ENCODE assay signal across 14 cellular contexts in the genomic region with DNA sequence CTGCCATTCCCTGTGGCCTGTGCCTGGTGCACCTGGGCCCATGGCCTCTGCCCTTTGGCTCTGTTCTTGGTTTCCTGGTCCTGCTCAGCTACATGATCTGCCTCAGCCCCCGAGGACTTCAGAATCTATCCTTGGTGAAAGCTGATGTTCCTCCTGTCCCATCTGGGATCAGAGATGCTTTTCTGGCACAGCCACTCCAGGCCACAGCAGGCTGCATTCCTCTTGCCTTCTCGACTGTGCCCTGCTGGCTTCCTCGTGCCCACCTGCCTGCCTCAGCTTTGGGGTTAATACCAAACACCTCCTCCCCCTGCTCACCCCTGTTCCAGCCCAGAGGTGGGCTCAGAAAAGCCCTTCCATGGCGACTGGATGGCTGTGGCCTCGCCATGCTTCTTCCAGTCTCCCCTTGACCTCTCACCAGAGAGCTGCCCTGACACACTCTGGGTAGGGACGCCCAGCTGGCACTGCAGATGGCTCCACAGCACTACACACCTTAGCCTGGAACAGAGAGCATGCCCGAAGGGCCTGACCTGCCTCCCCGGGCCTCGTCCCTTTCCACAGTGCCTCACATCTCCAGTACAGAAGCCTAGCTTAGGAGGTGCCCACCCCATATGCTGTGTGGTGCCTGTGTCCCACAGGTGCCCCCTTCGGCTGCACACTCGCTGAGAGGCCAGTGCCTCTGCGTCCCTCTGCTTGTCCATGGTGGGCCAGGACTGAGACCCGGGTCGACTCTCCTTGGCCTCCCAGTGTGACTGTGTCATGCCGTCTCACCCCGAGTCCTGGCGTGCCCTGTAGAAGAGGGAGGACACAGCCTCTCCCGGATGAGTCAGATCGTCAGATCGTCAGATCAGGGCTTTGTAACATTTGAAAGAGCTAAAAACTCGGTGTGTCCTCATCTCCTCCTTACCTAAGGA.
A peak's percentile ranks its signal among the peaks of the same experiment; 100 is the strongest.
DNase-seq lines count a peak whose midpoint lies in the region; ATAC-seq, FAIRE-seq and TF ChIP-seq lines count a peak whose summit lies in the region.
"Had no signal": no experiment of that assay in that cellular context is flagged by ENCODE, and none has a peak within 500 bp of the region (broad histone marks: within the 10 kb centered on the region; RNA-seq: fewer than 3 reads in every experiment).

No MANE protein-coding gene starts in this region.

- DNase-seq in activated T-cell treated with anti-CD3 and anti-CD28 coated beads, Interleukin-2, amount 50 U/mL, for 72 hours = no peak
- DNase-seq in activated T-cell treated with anti-CD3 and anti-CD28 coated beads for 4 hours (no peak), WTC11 (ENCODE audit: low spot score) (no peak), epithelial cell of esophagus (ENCODE audit: low read depth) (peak; percentile 46), psoas muscle (no peak), SIG-M5 treated with dmso at 0.1 percent for 504 hours (lab: John Stamatoyannopoulos, UW; ENCODE audit: unreplicated experiment) (no peak), HAP-1 (ENCODE audit: low spot score in 2 of 2) (no peak), urothelium cell line (ENCODE audit: low spot score) (no peak)
- DNase-seq: activated B cell treated with CpG ODN at 0.5 μM for 24 hours; activated T-cell treated with anti-CD3 and anti-CD28 coated beads, Interleukin-2, amount 50 U/mL, for 48 hours; left ventricle myocardium superior; NCI-H1092 treated with DMSO at 0.1 percent for 48 hours had no signal

- POLR2A ChIA-PET in WTC11 (lab: Charles Lee) = interaction anchor here (1.3 kb wide), 1 partner anchor 9 kb away, joined by 3 read pairs; no protein-coding TSS in a partner anchor

- H3K36me3 ChIP-seq in psoas muscle (ENCODE audit: insufficient read depth in 1 of 2, low read depth in 1 of 2) (peaks cover 0 to 47% of the 10 kb centered on the region in 2 donors), HAP-1 (replicated peaks) (no peaks in the 10 kb centered on the region; the same call in none of the 2 replicates)

- no peaks in the 10 kb centered on the region for H3K27me3 Mint-ChIP-seq in activated T-cell treated with anti-CD3 and anti-CD28 coated beads, Interleukin-2, amount 50 U/mL, for 72 hours (ENCODE audit: low read depth)
- no peaks in the 10 kb centered on the region for H3K27me3 Mint-ChIP-seq in WTC11 (ENCODE audit: low read depth)
- H3K27me3 Mint-ChIP-seq: activated B cell treated with CpG ODN at 0.5 μM for 24 hours had no signal

- H3K27me3 ChIP-seq in psoas muscle (ENCODE audit: insufficient read depth in 3 of 3, low read length in 2 of 3) (no peaks in the 10 kb centered on the region), HAP-1 (ENCODE audit: low read depth) (no peaks in the 10 kb centered on the region)
- H3K27me3 ChIP-seq: tibial nerve had no signal

- in situ Hi-C loops in HAP-1 (cut with MboI; ENCODE audit: low sequenced_read_pairs) = no loop called here

- H3K27ac Mint-ChIP-seq in activated T-cell treated with anti-CD3 and anti-CD28 coated beads, Interleukin-2, amount 50 U/mL, for 72 hours = peak overlapping the region; percentile 84
- peak overlapping the region; percentile 11 for H3K27ac Mint-ChIP-seq in WTC11

- TF ChIP-seq CTCF in WTC11 (IDR thresholded peaks at IDR 0.05) = no peak
- no peak for TF ChIP-seq CTCF in epithelial cell of esophagus (IDR thresholded peaks at IDR 0.05; ENCODE audit: insufficient read depth, low read depth, low read length, missing control alignments)
- no peak for TF ChIP-seq CTCF in psoas muscle (IDR thresholded peaks at IDR 0.05)

- no peaks in the 10 kb centered on the region for H3K9me3 ChIP-seq in psoas muscle
- H3K9me3 ChIP-seq in HAP-1 = no peaks in the 10 kb centered on the region
- H3K9me3 ChIP-seq: A549, tibial nerve had no signal

- intact Hi-C loops in psoas muscle (cut with DNase I) = loop anchor here in 1 of 2 donors (5.0 kb wide), 1 partner anchor 108 kb away; no protein-coding TSS in a partner anchor

- 79 to 85% (median 81%) methylated on average over 21 of the region's 21 CpGs for WGBS in psoas muscle, 3 donors

- FAIRE-seq in urothelium cell line (lab: Jason Lieb, UNC) = no peak
- FAIRE-seq: A549 had no signal

- peaks cover 10 to 36% of the 10 kb centered on the region in 2 donors for H3K36me3 Mint-ChIP-seq in activated T-cell treated with anti-CD3 and anti-CD28 coated beads, Interleukin-2, amount 50 U/mL, for 72 hours (ENCODE audit: insufficient read depth in 2 of 2)
- peaks cover 87% of the 10 kb centered on the region for H3K36me3 Mint-ChIP-seq in WTC11

- H3K9me3 Mint-ChIP-seq in activated T-cell treated with anti-CD3 and anti-CD28 coated beads, Interleukin-2, amount 50 U/mL, for 72 hours = no peaks in the 10 kb centered on the region
- no peaks in the 10 kb centered on the region for H3K9me3 Mint-ChIP-seq in WTC11
- H3K9me3 Mint-ChIP-seq: activated B cell treated with CpG ODN at 0.5 μM for 24 hours had no signal

- peak overlapping the region; percentile 3 for H3K27ac ChIP-seq in psoas muscle
- H3K27ac ChIP-seq: A549, tibial nerve had no signal

- H3K4me3 ChIP-seq in epithelial cell of esophagus (ENCODE audit: low read length) (no peak overlapping the region), psoas muscle (no peak overlapping the region), HAP-1 (no peak overlapping the region)
- H3K4me3 ChIP-seq: A549, tibial nerve had no signal

- H3K4me1 Mint-ChIP-seq in activated T-cell treated with anti-CD3 and anti-CD28 coated beads, Interleukin-2, amount 50 U/mL, for 72 hours (ENCODE audit: low read depth) = peaks cover 10% of the 10 kb centered on the region
- peaks cover 13% of the 10 kb centered on the region for H3K4me1 Mint-ChIP-seq in WTC11
- H3K4me1 Mint-ChIP-seq: activated B cell treated with CpG ODN at 0.5 μM for 24 hours had no signal

- H3K4me3 Mint-ChIP-seq in activated T-cell treated with anti-CD3 and anti-CD28 coated beads, Interleukin-2, amount 50 U/mL, for 72 hours = no peak overlapping the region
- no peak overlapping the region for H3K4me3 Mint-ChIP-seq in WTC11
- H3K4me3 Mint-ChIP-seq: activated B cell treated with CpG ODN at 0.5 μM for 24 hours had no signal

- CTCF ChIA-PET in WTC11 (lab: Charles Lee) = no interaction called here

- peaks cover 42% of the 10 kb centered on the region for H3K4me1 ChIP-seq in psoas muscle
- H3K4me1 ChIP-seq in HAP-1 = no peaks in the 10 kb centered on the region
- H3K4me1 ChIP-seq: A549, tibial nerve had no signal

- no peak for ATAC-seq in activated T-cell treated with anti-CD3 and anti-CD28 coated beads, Interleukin-2, amount 50 U/mL, for 72 hours (replicated peaks in 1 of 2)
- ATAC-seq in WTC11 (no peak), psoas muscle (no peak)
- ATAC-seq: A549, left ventricle myocardium superior had no signal

TF ChIP-seq in WTC11, 78 proteins besides CTCF, POLR2A, EP300 and RAD21:
- TF ChIP-seq IRF1 (CRISPR knock-in tag; IDR thresholded peaks at IDR 0.05) (no peak), IRF2 (CRISPR knock-in tag; IDR thresholded peaks at IDR 0.05; ENCODE audit: borderline replicate concordance, low read depth) (no peak), FOXP1 (CRISPR knock-in tag; IDR thresholded peaks at IDR 0.05; ENCODE audit: borderline replicate concordance) (no peak), SMAD4 (CRISPR knock-in tag; IDR thresholded peaks at IDR 0.05) (no peak)
- TF ChIP-seq, protein P1, sequence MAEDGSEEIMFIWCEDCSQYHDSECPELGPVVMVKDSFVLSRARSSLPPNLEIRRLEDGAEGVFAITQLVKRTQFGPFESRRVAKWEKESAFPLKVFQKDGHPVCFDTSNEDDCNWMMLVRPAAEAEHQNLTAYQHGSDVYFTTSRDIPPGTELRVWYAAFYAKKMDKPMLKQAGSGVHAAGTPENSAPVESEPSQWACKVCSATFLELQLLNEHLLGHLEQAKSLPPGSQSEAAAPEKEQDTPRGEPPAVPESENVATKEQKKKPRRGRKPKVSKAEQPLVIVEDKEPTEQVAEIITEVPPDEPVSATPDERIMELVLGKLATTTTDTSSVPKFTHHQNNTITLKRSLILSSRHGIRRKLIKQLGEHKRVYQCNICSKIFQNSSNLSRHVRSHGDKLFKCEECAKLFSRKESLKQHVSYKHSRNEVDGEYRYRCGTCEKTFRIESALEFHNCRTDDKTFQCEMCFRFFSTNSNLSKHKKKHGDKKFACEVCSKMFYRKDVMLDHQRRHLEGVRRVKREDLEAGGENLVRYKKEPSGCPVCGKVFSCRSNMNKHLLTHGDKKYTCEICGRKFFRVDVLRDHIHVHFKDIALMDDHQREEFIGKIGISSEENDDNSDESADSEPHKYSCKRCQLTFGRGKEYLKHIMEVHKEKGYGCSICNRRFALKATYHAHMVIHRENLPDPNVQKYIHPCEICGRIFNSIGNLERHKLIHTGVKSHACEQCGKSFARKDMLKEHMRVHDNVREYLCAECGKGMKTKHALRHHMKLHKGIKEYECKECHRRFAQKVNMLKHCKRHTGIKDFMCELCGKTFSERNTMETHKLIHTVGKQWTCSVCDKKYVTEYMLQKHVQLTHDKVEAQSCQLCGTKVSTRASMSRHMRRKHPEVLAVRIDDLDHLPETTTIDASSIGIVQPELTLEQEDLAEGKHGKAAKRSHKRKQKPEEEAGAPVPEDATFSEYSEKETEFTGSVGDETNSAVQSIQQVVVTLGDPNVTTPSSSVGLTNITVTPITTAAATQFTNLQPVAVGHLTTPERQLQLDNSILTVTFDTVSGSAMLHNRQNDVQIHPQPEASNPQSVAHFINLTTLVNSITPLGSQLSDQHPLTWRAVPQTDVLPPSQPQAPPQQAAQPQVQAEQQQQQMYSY (CRISPR knock-in tag; IDR thresholded peaks at IDR 0.05) = no peak
- TF ChIP-seq, protein P2, sequence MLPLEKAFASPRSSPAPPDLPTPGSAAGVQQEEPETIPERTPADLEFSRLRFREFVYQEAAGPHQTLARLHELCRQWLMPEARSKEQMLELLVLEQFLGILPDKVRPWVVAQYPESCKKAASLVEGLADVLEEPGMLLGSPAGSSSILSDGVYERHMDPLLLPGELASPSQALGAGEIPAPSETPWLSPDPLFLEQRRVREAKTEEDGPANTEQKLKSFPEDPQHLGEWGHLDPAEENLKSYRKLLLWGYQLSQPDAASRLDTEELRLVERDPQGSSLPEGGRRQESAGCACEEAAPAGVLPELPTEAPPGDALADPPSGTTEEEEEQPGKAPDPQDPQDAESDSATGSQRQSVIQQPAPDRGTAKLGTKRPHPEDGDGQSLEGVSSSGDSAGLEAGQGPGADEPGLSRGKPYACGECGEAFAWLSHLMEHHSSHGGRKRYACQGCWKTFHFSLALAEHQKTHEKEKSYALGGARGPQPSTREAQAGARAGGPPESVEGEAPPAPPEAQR (CRISPR knock-in tag; IDR thresholded peaks at IDR 0.05) = no peak
